ENCODE assay signal across 1 cellular context in the genomic region with DNA sequence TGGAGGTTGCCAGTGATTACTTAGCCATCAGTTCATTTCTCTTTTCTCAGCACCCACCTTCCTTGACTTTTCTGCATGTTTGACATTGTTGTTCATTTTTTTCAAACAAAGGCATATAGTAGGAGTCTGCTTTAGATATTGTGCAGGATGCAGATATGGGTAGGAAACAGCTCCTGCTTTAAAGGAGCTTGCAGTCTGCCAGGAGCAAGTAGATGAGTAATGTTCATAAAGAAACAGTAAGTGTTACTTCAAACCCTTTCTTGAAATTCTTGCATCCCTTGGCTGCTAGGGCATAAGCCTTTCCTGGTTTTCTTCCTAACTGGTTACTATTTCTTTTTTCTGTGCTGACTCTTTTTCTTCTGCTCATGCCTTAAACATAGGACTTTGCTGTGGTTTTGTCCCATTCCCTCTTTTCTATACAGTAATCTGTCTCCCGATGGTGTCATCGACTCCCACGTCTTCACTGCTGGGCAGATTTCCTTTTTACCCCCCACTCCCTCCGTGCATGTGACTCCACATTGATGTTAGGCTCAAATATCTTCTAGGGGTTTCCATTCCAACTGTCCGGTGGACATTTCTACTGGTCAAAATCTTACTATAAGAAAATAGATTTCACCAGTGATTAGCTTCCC.
TF ChIP-seq lines count a peak whose summit lies in the region.

No MANE protein-coding gene starts in this region.

TF ChIP-seq in K562, 482 proteins besides CTCF, POLR2A, EP300 and RAD21 (continued from another document and continues in another):
- TF ChIP-seq, protein P1, sequence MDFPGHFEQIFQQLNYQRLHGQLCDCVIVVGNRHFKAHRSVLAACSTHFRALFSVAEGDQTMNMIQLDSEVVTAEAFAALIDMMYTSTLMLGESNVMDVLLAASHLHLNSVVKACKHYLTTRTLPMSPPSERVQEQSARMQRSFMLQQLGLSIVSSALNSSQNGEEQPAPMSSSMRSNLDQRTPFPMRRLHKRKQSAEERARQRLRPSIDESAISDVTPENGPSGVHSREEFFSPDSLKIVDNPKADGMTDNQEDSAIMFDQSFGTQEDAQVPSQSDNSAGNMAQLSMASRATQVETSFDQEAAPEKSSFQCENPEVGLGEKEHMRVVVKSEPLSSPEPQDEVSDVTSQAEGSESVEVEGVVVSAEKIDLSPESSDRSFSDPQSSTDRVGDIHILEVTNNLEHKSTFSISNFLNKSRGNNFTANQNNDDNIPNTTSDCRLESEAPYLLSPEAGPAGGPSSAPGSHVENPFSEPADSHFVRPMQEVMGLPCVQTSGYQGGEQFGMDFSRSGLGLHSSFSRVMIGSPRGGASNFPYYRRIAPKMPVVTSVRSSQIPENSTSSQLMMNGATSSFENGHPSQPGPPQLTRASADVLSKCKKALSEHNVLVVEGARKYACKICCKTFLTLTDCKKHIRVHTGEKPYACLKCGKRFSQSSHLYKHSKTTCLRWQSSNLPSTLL (IDR thresholded peaks at IDR 0.05), result no peak
- TF ChIP-seq SRSF3 (IDR thresholded peaks at IDR 0.05; ENCODE audit: insufficient read depth, low read length) (no peak), ZNF668 (CRISPR knock-in tag; IDR thresholded peaks at IDR 0.05) (no peak), GTF2E2 (tag; IDR thresholded peaks at IDR 0.05) (no peak), ZNF12 (CRISPR knock-in tag; IDR thresholded peaks at IDR 0.05) (no peak), ZNF589 (CRISPR knock-in tag; IDR thresholded peaks at IDR 0.05; ENCODE audit: low read depth) (0 out of 2 replicates have a peak, but pooled peaks have one; percentile 31), ZEB2 (IDR thresholded peaks at IDR 0.05) (no peak), ZNF146 (CRISPR knock-in tag; IDR thresholded peaks at IDR 0.05; ENCODE audit: unreplicated experiment) (no peak), JUNB (CRISPR knock-in tag; conservative IDR thresholded peaks at IDR 0.05) (no peak), KDM4B (IDR thresholded peaks at IDR 0.05; ENCODE audit: borderline replicate concordance in 2 of 2, low read depth in 1 of 2) (no peak), ZNF699 (CRISPR knock-in tag; IDR thresholded peaks at IDR 0.05; ENCODE audit: insufficient replicate concordance) (no peak), KLF10 (CRISPR knock-in tag; IDR thresholded peaks at IDR 0.05) (no peak), ZNF766 (CRISPR knock-in tag; conservative IDR thresholded peaks at IDR 0.05) (no peak)
- TF ChIP-seq, protein P2, sequence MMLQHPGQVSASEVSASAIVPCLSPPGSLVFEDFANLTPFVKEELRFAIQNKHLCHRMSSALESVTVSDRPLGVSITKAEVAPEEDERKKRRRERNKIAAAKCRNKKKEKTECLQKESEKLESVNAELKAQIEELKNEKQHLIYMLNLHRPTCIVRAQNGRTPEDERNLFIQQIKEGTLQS (IDR thresholded peaks at IDR 0.05), result peak; percentile 51
- TF ChIP-seq, protein P2 (CRISPR knock-in tag; conservative IDR thresholded peaks at IDR 0.05), result no peak
- TF ChIP-seq, protein P3, sequence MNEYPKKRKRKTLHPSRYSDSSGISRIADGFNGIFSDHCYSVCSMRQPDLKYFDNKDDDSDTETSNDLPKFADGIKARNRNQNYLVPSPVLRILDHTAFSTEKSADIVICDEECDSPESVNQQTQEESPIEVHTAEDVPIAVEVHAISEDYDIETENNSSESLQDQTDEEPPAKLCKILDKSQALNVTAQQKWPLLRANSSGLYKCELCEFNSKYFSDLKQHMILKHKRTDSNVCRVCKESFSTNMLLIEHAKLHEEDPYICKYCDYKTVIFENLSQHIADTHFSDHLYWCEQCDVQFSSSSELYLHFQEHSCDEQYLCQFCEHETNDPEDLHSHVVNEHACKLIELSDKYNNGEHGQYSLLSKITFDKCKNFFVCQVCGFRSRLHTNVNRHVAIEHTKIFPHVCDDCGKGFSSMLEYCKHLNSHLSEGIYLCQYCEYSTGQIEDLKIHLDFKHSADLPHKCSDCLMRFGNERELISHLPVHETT (CRISPR knock-in tag; conservative IDR thresholded peaks at IDR 0.05 in 1 of 2, IDR thresholded peaks at IDR 0.05 in 1 of 2), result no peak
- TF ChIP-seq, protein P4, sequence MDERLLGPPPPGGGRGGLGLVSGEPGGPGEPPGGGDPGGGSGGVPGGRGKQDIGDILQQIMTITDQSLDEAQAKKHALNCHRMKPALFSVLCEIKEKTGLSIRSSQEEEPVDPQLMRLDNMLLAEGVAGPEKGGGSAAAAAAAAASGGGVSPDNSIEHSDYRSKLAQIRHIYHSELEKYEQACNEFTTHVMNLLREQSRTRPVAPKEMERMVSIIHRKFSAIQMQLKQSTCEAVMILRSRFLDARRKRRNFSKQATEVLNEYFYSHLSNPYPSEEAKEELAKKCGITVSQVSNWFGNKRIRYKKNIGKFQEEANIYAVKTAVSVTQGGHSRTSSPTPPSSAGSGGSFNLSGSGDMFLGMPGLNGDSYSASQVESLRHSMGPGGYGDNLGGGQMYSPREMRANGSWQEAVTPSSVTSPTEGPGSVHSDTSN (CRISPR knock-in tag; IDR thresholded peaks at IDR 0.05; ENCODE audit: low read depth), result no peak
- TF ChIP-seq, protein P4 (tag; conservative IDR thresholded peaks at IDR 0.05; ENCODE audit: low read depth), result no peak
- TF ChIP-seq, protein P5, sequence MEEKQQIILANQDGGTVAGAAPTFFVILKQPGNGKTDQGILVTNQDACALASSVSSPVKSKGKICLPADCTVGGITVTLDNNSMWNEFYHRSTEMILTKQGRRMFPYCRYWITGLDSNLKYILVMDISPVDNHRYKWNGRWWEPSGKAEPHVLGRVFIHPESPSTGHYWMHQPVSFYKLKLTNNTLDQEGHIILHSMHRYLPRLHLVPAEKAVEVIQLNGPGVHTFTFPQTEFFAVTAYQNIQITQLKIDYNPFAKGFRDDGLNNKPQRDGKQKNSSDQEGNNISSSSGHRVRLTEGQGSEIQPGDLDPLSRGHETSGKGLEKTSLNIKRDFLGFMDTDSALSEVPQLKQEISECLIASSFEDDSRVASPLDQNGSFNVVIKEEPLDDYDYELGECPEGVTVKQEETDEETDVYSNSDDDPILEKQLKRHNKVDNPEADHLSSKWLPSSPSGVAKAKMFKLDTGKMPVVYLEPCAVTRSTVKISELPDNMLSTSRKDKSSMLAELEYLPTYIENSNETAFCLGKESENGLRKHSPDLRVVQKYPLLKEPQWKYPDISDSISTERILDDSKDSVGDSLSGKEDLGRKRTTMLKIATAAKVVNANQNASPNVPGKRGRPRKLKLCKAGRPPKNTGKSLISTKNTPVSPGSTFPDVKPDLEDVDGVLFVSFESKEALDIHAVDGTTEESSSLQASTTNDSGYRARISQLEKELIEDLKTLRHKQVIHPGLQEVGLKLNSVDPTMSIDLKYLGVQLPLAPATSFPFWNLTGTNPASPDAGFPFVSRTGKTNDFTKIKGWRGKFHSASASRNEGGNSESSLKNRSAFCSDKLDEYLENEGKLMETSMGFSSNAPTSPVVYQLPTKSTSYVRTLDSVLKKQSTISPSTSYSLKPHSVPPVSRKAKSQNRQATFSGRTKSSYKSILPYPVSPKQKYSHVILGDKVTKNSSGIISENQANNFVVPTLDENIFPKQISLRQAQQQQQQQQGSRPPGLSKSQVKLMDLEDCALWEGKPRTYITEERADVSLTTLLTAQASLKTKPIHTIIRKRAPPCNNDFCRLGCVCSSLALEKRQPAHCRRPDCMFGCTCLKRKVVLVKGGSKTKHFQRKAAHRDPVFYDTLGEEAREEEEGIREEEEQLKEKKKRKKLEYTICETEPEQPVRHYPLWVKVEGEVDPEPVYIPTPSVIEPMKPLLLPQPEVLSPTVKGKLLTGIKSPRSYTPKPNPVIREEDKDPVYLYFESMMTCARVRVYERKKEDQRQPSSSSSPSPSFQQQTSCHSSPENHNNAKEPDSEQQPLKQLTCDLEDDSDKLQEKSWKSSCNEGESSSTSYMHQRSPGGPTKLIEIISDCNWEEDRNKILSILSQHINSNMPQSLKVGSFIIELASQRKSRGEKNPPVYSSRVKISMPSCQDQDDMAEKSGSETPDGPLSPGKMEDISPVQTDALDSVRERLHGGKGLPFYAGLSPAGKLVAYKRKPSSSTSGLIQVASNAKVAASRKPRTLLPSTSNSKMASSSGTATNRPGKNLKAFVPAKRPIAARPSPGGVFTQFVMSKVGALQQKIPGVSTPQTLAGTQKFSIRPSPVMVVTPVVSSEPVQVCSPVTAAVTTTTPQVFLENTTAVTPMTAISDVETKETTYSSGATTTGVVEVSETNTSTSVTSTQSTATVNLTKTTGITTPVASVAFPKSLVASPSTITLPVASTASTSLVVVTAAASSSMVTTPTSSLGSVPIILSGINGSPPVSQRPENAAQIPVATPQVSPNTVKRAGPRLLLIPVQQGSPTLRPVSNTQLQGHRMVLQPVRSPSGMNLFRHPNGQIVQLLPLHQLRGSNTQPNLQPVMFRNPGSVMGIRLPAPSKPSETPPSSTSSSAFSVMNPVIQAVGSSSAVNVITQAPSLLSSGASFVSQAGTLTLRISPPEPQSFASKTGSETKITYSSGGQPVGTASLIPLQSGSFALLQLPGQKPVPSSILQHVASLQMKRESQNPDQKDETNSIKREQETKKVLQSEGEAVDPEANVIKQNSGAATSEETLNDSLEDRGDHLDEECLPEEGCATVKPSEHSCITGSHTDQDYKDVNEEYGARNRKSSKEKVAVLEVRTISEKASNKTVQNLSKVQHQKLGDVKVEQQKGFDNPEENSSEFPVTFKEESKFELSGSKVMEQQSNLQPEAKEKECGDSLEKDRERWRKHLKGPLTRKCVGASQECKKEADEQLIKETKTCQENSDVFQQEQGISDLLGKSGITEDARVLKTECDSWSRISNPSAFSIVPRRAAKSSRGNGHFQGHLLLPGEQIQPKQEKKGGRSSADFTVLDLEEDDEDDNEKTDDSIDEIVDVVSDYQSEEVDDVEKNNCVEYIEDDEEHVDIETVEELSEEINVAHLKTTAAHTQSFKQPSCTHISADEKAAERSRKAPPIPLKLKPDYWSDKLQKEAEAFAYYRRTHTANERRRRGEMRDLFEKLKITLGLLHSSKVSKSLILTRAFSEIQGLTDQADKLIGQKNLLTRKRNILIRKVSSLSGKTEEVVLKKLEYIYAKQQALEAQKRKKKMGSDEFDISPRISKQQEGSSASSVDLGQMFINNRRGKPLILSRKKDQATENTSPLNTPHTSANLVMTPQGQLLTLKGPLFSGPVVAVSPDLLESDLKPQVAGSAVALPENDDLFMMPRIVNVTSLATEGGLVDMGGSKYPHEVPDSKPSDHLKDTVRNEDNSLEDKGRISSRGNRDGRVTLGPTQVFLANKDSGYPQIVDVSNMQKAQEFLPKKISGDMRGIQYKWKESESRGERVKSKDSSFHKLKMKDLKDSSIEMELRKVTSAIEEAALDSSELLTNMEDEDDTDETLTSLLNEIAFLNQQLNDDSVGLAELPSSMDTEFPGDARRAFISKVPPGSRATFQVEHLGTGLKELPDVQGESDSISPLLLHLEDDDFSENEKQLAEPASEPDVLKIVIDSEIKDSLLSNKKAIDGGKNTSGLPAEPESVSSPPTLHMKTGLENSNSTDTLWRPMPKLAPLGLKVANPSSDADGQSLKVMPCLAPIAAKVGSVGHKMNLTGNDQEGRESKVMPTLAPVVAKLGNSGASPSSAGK (IDR thresholded peaks at IDR 0.05), result 0 out of 2 replicates have a peak, but pooled peaks have one; percentile 9
- TF ChIP-seq, protein P6, sequence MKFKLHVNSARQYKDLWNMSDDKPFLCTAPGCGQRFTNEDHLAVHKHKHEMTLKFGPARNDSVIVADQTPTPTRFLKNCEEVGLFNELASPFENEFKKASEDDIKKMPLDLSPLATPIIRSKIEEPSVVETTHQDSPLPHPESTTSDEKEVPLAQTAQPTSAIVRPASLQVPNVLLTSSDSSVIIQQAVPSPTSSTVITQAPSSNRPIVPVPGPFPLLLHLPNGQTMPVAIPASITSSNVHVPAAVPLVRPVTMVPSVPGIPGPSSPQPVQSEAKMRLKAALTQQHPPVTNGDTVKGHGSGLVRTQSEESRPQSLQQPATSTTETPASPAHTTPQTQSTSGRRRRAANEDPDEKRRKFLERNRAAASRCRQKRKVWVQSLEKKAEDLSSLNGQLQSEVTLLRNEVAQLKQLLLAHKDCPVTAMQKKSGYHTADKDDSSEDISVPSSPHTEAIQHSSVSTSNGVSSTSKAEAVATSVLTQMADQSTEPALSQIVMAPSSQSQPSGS (CRISPR knock-in tag; IDR thresholded peaks at IDR 0.05), result no peak
- TF ChIP-seq, protein P7, sequence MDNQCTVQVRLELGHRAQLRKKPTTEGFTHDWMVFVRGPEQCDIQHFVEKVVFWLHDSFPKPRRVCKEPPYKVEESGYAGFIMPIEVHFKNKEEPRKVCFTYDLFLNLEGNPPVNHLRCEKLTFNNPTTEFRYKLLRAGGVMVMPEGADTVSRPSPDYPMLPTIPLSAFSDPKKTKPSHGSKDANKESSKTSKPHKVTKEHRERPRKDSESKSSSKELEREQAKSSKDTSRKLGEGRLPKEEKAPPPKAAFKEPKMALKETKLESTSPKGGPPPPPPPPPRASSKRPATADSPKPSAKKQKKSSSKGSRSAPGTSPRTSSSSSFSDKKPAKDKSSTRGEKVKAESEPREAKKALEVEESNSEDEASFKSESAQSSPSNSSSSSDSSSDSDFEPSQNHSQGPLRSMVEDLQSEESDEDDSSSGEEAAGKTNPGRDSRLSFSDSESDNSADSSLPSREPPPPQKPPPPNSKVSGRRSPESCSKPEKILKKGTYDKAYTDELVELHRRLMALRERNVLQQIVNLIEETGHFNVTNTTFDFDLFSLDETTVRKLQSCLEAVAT (IDR thresholded peaks at IDR 0.05), result 0 out of 4 replicates have a peak, but pooled peaks of 1 of the 2 experiments have one; percentile 24
- TF ChIP-seq, protein P8, sequence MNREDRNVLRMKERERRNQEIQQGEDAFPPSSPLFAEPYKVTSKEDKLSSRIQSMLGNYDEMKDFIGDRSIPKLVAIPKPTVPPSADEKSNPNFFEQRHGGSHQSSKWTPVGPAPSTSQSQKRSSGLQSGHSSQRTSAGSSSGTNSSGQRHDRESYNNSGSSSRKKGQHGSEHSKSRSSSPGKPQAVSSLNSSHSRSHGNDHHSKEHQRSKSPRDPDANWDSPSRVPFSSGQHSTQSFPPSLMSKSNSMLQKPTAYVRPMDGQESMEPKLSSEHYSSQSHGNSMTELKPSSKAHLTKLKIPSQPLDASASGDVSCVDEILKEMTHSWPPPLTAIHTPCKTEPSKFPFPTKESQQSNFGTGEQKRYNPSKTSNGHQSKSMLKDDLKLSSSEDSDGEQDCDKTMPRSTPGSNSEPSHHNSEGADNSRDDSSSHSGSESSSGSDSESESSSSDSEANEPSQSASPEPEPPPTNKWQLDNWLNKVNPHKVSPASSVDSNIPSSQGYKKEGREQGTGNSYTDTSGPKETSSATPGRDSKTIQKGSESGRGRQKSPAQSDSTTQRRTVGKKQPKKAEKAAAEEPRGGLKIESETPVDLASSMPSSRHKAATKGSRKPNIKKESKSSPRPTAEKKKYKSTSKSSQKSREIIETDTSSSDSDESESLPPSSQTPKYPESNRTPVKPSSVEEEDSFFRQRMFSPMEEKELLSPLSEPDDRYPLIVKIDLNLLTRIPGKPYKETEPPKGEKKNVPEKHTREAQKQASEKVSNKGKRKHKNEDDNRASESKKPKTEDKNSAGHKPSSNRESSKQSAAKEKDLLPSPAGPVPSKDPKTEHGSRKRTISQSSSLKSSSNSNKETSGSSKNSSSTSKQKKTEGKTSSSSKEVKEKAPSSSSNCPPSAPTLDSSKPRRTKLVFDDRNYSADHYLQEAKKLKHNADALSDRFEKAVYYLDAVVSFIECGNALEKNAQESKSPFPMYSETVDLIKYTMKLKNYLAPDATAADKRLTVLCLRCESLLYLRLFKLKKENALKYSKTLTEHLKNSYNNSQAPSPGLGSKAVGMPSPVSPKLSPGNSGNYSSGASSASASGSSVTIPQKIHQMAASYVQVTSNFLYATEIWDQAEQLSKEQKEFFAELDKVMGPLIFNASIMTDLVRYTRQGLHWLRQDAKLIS (CRISPR knock-in tag; IDR thresholded peaks at IDR 0.05), result no peak
